Comparison of ENCODE assay signal across 24 cellular contexts in genomic region chr6:168546173-168546572, GRCh38.
A peak's percentile ranks its signal among the peaks of the same experiment; 100 is the strongest.
DNase-seq lines count a peak whose midpoint lies in the region; FAIRE-seq and TF ChIP-seq lines count a peak whose summit lies in the region.
"Had no signal": no experiment of that assay in that cellular context is flagged by ENCODE, and none has a peak within 500 bp of the region (broad histone marks: within the 10 kb centered on the region; RNA-seq: fewer than 3 reads in every experiment).

No MANE protein-coding gene starts in this region.

- H3K27ac ChIP-seq in ascending aorta (peak overlapping the region; percentile 58 to 77), left ventricle myocardium inferior (replicated peaks) (peak overlapping the region; percentile 42), skeletal muscle tissue (ENCODE audit: low read depth, low read length) (peak overlapping the region; percentile 54), vagina (peak overlapping the region; percentile 61)
- H3K27ac ChIP-seq: prostate gland, SJSA1 had no signal

- TF ChIP-seq POLR2A in vagina (IDR thresholded peaks at IDR 0.05) = no peak

- TF ChIP-seq CTCF in ascending aorta (IDR thresholded peaks at IDR 0.05) (no peak), left ventricle myocardium inferior (IDR thresholded peaks at IDR 0.05; ENCODE audit: borderline replicate concordance) (no peak), vagina (IDR thresholded peaks at IDR 0.05) (no peak)

- intact Hi-C loops in ascending aorta (cut with DNase I) = no loop called here
- intact Hi-C loops in left ventricle myocardium inferior (cut with micrococcal nuclease) = no loop called here
- intact Hi-C loops in vagina (cut with DNase I) = no loop called here

- no peaks in the 10 kb centered on the region for H3K27me3 ChIP-seq in ascending aorta
- no peaks in the 10 kb centered on the region for H3K27me3 ChIP-seq in left ventricle myocardium inferior (ENCODE audit: low read depth)
- no peaks in the 10 kb centered on the region for H3K27me3 ChIP-seq in skeletal muscle tissue (ENCODE audit: control insufficient read depth in 3 of 3, insufficient read depth in 3 of 3, low read length in 3 of 3)
- H3K27me3 ChIP-seq in vagina = no peaks in the 10 kb centered on the region
- H3K27me3 ChIP-seq: SJSA1 had no signal

- H3K9me3 ChIP-seq in ascending aorta (no peaks in the 10 kb centered on the region), left ventricle myocardium inferior (replicated peaks) (no peaks in the 10 kb centered on the region), skeletal muscle tissue (ENCODE audit: control insufficient read depth in 3 of 3, low read length in 3 of 3) (no peaks in the 10 kb centered on the region), vagina (no peaks in the 10 kb centered on the region)
- H3K9me3 ChIP-seq: prostate gland had no signal

- H3K4me1 ChIP-seq in ascending aorta = peaks cover 0 to 15% of the 10 kb centered on the region in 2 donors
- H3K4me1 ChIP-seq in left ventricle myocardium inferior = peaks cover 16% of the 10 kb centered on the region
- peaks cover 6 to 16% (median 12%) of the 10 kb centered on the region in 3 donors for H3K4me1 ChIP-seq in skeletal muscle tissue (ENCODE audit: control insufficient read depth in 3 of 3, insufficient read depth in 3 of 3, low read length in 3 of 3)
- H3K4me1 ChIP-seq in vagina = peaks cover 3% of the 10 kb centered on the region
- H3K4me1 ChIP-seq: prostate gland, SJSA1 had no signal

- no peak overlapping the region for H3K9ac ChIP-seq in skeletal muscle tissue (ENCODE audit: low read depth in 1 of 3, low read length in 3 of 3)

- FAIRE-seq in RCC 7860 (lab: Jason Lieb, UNC) = no peak
- FAIRE-seq: H1, HTR-8/SVneo, small intestine had no signal

- H3K36me3 ChIP-seq in ascending aorta (no peaks in the 10 kb centered on the region), left ventricle myocardium inferior (no peaks in the 10 kb centered on the region), skeletal muscle tissue (ENCODE audit: control insufficient read depth in 3 of 3, insufficient read depth in 3 of 3, low read length in 3 of 3) (no peaks in the 10 kb centered on the region), vagina (no peaks in the 10 kb centered on the region)
- H3K36me3 ChIP-seq: prostate gland, SJSA1 had no signal

- H3K4me3 ChIP-seq in ascending aorta = no peak overlapping the region
- no peak overlapping the region for H3K4me3 ChIP-seq in left ventricle myocardium inferior
- H3K4me3 ChIP-seq in skeletal muscle tissue (ENCODE audit: low read length in 3 of 3) = no peak overlapping the region
- H3K4me3 ChIP-seq in vagina = no peak overlapping the region
- H3K4me3 ChIP-seq: prostate gland, SJSA1 had no signal

- DNase-seq in ascending aorta (ENCODE audit: low spot score in 2 of 2) = no peak
- DNase-seq in left ventricle myocardium inferior = no peak
- no peak for DNase-seq in vagina (ENCODE audit: extremely low spot score in 2 of 2)
- no peak for DNase-seq in T-helper 2 cell
- no peak for DNase-seq in RCC 7860 (ENCODE audit: low spot score)
- no peak for DNase-seq in GM19240 (ENCODE audit: insufficient read length, low spot score)
- DNase-seq: activated CD4-positive, alpha-beta T cell treated with anti-CD3 and anti-CD28 coated beads for 1 hour; activated CD8-positive, alpha-beta T cell treated with anti-CD3 and anti-CD28 coated beads for 36 hours; activated gamma-delta T cell treated with Interleukin-2 at 50 U/mL for 16 hours; CD4-positive, alpha-beta memory T cell; cortex of kidney; DMS 273 treated with DMSO at 0.1 percent for 48 hours; endodermal cell; glutamatergic neuron; KG1; NCI-H1417 treated with DMSO at 0.1 percent for 48 hours; small intestine; stimulated activated CD4-positive, alpha-beta T cell treated with anti-CD3 and anti-CD28 coated beads, Interleukin-1b, Interleukin-23, amount 100 ng/mL, for 48 hours; T-helper 1 cell had no signal
